In the genomic region with DNA sequence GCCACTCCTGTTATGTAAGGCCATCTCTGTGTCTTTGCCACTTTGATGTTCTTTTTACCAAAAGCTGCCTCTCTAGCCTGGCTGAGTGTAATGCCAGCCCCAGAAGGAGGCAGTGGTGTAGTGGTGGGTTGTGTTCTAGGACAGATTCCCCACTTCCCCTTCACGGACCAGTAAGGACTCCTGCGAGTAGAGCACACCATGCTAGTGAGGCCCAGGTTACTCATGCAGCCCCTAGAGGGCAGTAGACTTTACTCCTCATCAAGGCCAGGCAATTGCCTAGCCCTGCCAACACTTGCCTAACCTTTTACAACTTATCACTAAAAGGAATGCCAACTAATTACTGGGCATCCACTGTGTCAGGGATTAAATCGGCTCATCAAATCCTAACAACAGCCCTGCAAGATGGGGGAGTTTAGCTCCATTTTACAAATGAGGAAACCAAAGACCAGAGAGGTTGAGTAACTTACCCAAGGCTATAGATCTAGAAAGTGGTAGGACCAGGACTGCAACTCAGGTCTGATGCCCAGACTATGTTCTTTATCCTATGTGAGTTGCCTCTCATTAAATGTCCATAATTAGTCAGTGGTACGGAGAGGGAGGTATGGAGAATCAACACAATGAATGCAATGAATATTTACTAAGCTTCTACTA, we compare ENCODE assay signal across 1 cellular context.
TF ChIP-seq lines count a peak whose summit lies in the region.

No MANE protein-coding gene starts in this region.

TF ChIP-seq in K562, 482 proteins besides CTCF, POLR2A, EP300 and RAD21 (continued from another document and continues in another):
- TF ChIP-seq, protein P1, sequence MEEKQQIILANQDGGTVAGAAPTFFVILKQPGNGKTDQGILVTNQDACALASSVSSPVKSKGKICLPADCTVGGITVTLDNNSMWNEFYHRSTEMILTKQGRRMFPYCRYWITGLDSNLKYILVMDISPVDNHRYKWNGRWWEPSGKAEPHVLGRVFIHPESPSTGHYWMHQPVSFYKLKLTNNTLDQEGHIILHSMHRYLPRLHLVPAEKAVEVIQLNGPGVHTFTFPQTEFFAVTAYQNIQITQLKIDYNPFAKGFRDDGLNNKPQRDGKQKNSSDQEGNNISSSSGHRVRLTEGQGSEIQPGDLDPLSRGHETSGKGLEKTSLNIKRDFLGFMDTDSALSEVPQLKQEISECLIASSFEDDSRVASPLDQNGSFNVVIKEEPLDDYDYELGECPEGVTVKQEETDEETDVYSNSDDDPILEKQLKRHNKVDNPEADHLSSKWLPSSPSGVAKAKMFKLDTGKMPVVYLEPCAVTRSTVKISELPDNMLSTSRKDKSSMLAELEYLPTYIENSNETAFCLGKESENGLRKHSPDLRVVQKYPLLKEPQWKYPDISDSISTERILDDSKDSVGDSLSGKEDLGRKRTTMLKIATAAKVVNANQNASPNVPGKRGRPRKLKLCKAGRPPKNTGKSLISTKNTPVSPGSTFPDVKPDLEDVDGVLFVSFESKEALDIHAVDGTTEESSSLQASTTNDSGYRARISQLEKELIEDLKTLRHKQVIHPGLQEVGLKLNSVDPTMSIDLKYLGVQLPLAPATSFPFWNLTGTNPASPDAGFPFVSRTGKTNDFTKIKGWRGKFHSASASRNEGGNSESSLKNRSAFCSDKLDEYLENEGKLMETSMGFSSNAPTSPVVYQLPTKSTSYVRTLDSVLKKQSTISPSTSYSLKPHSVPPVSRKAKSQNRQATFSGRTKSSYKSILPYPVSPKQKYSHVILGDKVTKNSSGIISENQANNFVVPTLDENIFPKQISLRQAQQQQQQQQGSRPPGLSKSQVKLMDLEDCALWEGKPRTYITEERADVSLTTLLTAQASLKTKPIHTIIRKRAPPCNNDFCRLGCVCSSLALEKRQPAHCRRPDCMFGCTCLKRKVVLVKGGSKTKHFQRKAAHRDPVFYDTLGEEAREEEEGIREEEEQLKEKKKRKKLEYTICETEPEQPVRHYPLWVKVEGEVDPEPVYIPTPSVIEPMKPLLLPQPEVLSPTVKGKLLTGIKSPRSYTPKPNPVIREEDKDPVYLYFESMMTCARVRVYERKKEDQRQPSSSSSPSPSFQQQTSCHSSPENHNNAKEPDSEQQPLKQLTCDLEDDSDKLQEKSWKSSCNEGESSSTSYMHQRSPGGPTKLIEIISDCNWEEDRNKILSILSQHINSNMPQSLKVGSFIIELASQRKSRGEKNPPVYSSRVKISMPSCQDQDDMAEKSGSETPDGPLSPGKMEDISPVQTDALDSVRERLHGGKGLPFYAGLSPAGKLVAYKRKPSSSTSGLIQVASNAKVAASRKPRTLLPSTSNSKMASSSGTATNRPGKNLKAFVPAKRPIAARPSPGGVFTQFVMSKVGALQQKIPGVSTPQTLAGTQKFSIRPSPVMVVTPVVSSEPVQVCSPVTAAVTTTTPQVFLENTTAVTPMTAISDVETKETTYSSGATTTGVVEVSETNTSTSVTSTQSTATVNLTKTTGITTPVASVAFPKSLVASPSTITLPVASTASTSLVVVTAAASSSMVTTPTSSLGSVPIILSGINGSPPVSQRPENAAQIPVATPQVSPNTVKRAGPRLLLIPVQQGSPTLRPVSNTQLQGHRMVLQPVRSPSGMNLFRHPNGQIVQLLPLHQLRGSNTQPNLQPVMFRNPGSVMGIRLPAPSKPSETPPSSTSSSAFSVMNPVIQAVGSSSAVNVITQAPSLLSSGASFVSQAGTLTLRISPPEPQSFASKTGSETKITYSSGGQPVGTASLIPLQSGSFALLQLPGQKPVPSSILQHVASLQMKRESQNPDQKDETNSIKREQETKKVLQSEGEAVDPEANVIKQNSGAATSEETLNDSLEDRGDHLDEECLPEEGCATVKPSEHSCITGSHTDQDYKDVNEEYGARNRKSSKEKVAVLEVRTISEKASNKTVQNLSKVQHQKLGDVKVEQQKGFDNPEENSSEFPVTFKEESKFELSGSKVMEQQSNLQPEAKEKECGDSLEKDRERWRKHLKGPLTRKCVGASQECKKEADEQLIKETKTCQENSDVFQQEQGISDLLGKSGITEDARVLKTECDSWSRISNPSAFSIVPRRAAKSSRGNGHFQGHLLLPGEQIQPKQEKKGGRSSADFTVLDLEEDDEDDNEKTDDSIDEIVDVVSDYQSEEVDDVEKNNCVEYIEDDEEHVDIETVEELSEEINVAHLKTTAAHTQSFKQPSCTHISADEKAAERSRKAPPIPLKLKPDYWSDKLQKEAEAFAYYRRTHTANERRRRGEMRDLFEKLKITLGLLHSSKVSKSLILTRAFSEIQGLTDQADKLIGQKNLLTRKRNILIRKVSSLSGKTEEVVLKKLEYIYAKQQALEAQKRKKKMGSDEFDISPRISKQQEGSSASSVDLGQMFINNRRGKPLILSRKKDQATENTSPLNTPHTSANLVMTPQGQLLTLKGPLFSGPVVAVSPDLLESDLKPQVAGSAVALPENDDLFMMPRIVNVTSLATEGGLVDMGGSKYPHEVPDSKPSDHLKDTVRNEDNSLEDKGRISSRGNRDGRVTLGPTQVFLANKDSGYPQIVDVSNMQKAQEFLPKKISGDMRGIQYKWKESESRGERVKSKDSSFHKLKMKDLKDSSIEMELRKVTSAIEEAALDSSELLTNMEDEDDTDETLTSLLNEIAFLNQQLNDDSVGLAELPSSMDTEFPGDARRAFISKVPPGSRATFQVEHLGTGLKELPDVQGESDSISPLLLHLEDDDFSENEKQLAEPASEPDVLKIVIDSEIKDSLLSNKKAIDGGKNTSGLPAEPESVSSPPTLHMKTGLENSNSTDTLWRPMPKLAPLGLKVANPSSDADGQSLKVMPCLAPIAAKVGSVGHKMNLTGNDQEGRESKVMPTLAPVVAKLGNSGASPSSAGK (IDR thresholded peaks at IDR 0.05) = peak; percentile 14; the same call in 1 of the 2 replicates
- TF ChIP-seq, protein P2, sequence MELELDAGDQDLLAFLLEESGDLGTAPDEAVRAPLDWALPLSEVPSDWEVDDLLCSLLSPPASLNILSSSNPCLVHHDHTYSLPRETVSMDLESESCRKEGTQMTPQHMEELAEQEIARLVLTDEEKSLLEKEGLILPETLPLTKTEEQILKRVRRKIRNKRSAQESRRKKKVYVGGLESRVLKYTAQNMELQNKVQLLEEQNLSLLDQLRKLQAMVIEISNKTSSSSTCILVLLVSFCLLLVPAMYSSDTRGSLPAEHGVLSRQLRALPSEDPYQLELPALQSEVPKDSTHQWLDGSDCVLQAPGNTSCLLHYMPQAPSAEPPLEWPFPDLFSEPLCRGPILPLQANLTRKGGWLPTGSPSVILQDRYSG (tag; conservative IDR thresholded peaks at IDR 0.05; ENCODE audit: low read depth) = no peak
- TF ChIP-seq DMBX1 (CRISPR knock-in tag; IDR thresholded peaks at IDR 0.05; ENCODE audit: borderline replicate concordance) (peak; percentile 44; the same call in 1 of the 2 replicates), FOXP1 (CRISPR knock-in tag; IDR thresholded peaks at IDR 0.05) (no peak), CXXC5 (CRISPR knock-in tag; IDR thresholded peaks at IDR 0.05) (0 out of 2 replicates have a peak, but pooled peaks have one; percentile 19), SMC3 (conservative IDR thresholded peaks at IDR 0.05; ENCODE audit: insufficient read depth, low read depth, low read length) (0 out of 2 replicates have a peak, but pooled peaks have one; percentile 27), SNRNP70 (optimal IDR thresholded peaks at IDR 0.05; ENCODE audit: low read depth, low read length) (no peak), GABPB1 (CRISPR knock-in tag; IDR thresholded peaks at IDR 0.05) (0 out of 2 replicates have a peak, but pooled peaks have one; percentile 26), ZNF764 (CRISPR knock-in tag; IDR thresholded peaks at IDR 0.05; ENCODE audit: low read depth) (peak; percentile 67; the same call in 1 of the 2 replicates), SMAD4 (CRISPR knock-in tag; conservative IDR thresholded peaks at IDR 0.05) (peak; percentile 52; the same call in 1 of the 2 replicates), EHMT2 (IDR thresholded peaks at IDR 0.05) (peak; percentile 67; the same call in 1 of the 2 replicates), CBX1 (IDR thresholded peaks at IDR 0.05; ENCODE audit: low read depth) (peak; percentile 65; the same call in 1 of the 2 replicates), SPI1 (IDR thresholded peaks at IDR 0.05; ENCODE audit: borderline replicate concordance, low read depth, low read length) (peak; percentile 85), NR2C1 (IDR thresholded peaks at IDR 0.05) (no peak), NR2C1 (tag; IDR thresholded peaks at IDR 0.05) (peak; percentile 29; the same call in 1 of the 2 replicates), XRCC5 (IDR thresholded peaks at IDR 0.05; ENCODE audit: low read depth, low read length) (0 out of 2 replicates have a peak, but pooled peaks have one; percentile 27), RCOR1 (IDR thresholded peaks at IDR 0.05; ENCODE audit: borderline replicate concordance in 1 of 2, low read depth in 2 of 2, low read length in 2 of 2) (0 out of 4 replicates have a peak, but pooled peaks of 1 of the 2 experiments have one; percentile 20)
- TF ChIP-seq, protein P3, sequence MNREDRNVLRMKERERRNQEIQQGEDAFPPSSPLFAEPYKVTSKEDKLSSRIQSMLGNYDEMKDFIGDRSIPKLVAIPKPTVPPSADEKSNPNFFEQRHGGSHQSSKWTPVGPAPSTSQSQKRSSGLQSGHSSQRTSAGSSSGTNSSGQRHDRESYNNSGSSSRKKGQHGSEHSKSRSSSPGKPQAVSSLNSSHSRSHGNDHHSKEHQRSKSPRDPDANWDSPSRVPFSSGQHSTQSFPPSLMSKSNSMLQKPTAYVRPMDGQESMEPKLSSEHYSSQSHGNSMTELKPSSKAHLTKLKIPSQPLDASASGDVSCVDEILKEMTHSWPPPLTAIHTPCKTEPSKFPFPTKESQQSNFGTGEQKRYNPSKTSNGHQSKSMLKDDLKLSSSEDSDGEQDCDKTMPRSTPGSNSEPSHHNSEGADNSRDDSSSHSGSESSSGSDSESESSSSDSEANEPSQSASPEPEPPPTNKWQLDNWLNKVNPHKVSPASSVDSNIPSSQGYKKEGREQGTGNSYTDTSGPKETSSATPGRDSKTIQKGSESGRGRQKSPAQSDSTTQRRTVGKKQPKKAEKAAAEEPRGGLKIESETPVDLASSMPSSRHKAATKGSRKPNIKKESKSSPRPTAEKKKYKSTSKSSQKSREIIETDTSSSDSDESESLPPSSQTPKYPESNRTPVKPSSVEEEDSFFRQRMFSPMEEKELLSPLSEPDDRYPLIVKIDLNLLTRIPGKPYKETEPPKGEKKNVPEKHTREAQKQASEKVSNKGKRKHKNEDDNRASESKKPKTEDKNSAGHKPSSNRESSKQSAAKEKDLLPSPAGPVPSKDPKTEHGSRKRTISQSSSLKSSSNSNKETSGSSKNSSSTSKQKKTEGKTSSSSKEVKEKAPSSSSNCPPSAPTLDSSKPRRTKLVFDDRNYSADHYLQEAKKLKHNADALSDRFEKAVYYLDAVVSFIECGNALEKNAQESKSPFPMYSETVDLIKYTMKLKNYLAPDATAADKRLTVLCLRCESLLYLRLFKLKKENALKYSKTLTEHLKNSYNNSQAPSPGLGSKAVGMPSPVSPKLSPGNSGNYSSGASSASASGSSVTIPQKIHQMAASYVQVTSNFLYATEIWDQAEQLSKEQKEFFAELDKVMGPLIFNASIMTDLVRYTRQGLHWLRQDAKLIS (CRISPR knock-in tag; IDR thresholded peaks at IDR 0.05) = no peak
- TF ChIP-seq, protein P4, sequence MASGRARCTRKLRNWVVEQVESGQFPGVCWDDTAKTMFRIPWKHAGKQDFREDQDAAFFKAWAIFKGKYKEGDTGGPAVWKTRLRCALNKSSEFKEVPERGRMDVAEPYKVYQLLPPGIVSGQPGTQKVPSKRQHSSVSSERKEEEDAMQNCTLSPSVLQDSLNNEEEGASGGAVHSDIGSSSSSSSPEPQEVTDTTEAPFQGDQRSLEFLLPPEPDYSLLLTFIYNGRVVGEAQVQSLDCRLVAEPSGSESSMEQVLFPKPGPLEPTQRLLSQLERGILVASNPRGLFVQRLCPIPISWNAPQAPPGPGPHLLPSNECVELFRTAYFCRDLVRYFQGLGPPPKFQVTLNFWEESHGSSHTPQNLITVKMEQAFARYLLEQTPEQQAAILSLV (tag; IDR thresholded peaks at IDR 0.05) = no peak
- TF ChIP-seq, protein P5, sequence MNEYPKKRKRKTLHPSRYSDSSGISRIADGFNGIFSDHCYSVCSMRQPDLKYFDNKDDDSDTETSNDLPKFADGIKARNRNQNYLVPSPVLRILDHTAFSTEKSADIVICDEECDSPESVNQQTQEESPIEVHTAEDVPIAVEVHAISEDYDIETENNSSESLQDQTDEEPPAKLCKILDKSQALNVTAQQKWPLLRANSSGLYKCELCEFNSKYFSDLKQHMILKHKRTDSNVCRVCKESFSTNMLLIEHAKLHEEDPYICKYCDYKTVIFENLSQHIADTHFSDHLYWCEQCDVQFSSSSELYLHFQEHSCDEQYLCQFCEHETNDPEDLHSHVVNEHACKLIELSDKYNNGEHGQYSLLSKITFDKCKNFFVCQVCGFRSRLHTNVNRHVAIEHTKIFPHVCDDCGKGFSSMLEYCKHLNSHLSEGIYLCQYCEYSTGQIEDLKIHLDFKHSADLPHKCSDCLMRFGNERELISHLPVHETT (CRISPR knock-in tag; conservative IDR thresholded peaks at IDR 0.05 in 1 of 2, IDR thresholded peaks at IDR 0.05 in 1 of 2) = no peak
- TF ChIP-seq, protein P6, sequence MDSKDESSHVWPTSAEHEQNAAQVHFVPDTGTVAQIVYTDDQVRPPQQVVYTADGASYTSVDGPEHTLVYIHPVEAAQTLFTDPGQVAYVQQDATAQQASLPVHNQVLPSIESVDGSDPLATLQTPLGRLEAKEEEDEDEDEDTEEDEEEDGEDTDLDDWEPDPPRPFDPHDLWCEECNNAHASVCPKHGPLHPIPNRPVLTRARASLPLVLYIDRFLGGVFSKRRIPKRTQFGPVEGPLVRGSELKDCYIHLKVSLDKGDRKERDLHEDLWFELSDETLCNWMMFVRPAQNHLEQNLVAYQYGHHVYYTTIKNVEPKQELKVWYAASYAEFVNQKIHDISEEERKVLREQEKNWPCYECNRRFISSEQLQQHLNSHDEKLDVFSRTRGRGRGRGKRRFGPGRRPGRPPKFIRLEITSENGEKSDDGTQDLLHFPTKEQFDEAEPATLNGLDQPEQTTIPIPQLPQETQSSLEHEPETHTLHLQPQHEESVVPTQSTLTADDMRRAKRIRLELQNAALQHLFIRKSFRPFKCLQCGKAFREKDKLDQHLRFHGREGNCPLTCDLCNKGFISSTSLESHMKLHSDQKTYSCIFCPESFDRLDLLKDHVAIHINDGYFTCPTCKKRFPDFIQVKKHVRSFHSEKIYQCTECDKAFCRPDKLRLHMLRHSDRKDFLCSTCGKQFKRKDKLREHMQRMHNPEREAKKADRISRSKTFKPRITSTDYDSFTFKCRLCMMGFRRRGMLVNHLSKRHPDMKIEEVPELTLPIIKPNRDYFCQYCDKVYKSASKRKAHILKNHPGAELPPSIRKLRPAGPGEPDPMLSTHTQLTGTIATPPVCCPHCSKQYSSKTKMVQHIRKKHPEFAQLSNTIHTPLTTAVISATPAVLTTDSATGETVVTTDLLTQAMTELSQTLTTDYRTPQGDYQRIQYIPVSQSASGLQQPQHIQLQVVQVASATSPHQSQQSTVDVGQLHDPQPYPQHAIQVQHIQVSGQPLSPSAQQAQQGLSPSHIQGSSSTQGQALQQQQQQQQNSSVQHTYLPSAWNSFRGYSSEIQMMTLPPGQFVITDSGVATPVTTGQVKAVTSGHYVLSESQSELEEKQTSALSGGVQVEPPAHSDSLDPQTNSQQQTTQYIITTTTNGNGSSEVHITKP (IDR thresholded peaks at IDR 0.05; ENCODE audit: partially characterized antibody) = peak; percentile 36
- TF ChIP-seq, protein P7, sequence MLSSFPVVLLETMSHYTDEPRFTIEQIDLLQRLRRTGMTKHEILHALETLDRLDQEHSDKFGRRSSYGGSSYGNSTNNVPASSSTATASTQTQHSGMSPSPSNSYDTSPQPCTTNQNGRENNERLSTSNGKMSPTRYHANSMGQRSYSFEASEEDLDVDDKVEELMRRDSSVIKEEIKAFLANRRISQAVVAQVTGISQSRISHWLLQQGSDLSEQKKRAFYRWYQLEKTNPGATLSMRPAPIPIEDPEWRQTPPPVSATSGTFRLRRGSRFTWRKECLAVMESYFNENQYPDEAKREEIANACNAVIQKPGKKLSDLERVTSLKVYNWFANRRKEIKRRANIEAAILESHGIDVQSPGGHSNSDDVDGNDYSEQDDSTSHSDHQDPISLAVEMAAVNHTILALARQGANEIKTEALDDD (IDR thresholded peaks at IDR 0.05) = peak; percentile 72; the same call in 1 of the 2 replicates
